In genomic region chr2:60964651-60965513, GRCh38 we compare ENCODE assay signal across 14 cellular contexts. TPM values are rescaled to one million over a fixed set of nuclear protein-coding genes. Genes with fewer than 3 reads are reported as not detected.
A peak's percentile ranks its signal among the peaks of the same experiment; 100 is the strongest.
DNase-seq lines count a peak whose midpoint lies in the region; ATAC-seq and TF ChIP-seq lines count a peak whose summit lies in the region.
"Had no signal": no experiment of that assay in that cellular context is flagged by ENCODE, and none has a peak within 500 bp of the region (broad histone marks: within the 10 kb centered on the region; RNA-seq: fewer than 3 reads in every experiment).

No MANE protein-coding gene starts in this region.

- peaks cover 0 to 4% (median 2%) of the 10 kb centered on the region in 4 donors for H3K36me3 ChIP-seq in liver (ENCODE audit: control insufficient read depth in 4 of 4, insufficient read depth in 3 of 4, low read depth in 1 of 4, low read length in 3 of 4)
- H3K36me3 ChIP-seq: left lung, neural progenitor cell, sigmoid colon, suprapubic skin had no signal

- no peaks in the 10 kb centered on the region for H3K9me3 ChIP-seq in CD4-positive, alpha-beta T cell (ENCODE audit: control insufficient read depth, low read length)
- no peaks in the 10 kb centered on the region for H3K9me3 ChIP-seq in H9 (ENCODE audit: control insufficient read depth, low read depth, low read length)
- H3K9me3 ChIP-seq in liver (ENCODE audit: control insufficient read depth in 4 of 4, low read length in 3 of 4): no peaks in the 10 kb centered on the region
- H3K9me3 ChIP-seq: left lung, sigmoid colon, suprapubic skin had no signal

- H3K36me3 Mint-ChIP-seq in CD4-positive, alpha-beta T cell (ENCODE audit: low read depth): peaks cover 4% of the 10 kb centered on the region
- H3K36me3 Mint-ChIP-seq in H9 (ENCODE audit: insufficient read depth in 1 of 3, low read depth in 3 of 3): no peaks in the 10 kb centered on the region
- peaks cover 38% of the 10 kb centered on the region for H3K36me3 Mint-ChIP-seq in activated CD4-positive, alpha-beta memory T cell treated with anti-CD3 and anti-CD28 coated beads, Interleukin-2, amount 10 ng/mL, durations not matched to agents 7 days and 5 days (ENCODE audit: low read depth)
- H3K36me3 Mint-ChIP-seq: neural progenitor cell had no signal

- TF ChIP-seq RAD21 in liver (IDR thresholded peaks at IDR 0.05): no peak

- H3K56ac ChIP-seq in H9 (ENCODE audit: insufficient read length, low read depth, low read length): no peak overlapping the region

- H2AK5ac ChIP-seq in H9 (ENCODE audit: insufficient read length, low read length): no peak overlapping the region

- no peak for DNase-seq in CD4-positive, alpha-beta T cell
- DNase-seq in H9 (no peak), NCI-H2196 treated with DMSO at 0.1 percent for 48 hours (lab: John Stamatoyannopoulos, UW; ENCODE audit: unreplicated experiment) (no peak), NCI-H774 (lab: John Stamatoyannopoulos, UW) (no peak), left lobe of liver (ENCODE audit: low spot score) (no peak)
- no peak for DNase-seq in activated CD4-positive, alpha-beta memory T cell treated with anti-CD3 and anti-CD28 coated beads, Interleukin-2, amount 10 ng/mL, durations not matched to agents 7 days and 5 days
- DNase-seq: left lung, NCI-H2227 treated with DMSO at 0.1 percent for 48 hours, PC-3, sigmoid colon had no signal

- H3K4me1 Mint-ChIP-seq in CD4-positive, alpha-beta T cell (ENCODE audit: low read depth): peaks cover 58% of the 10 kb centered on the region
- H3K4me1 Mint-ChIP-seq in H9: peaks cover 3 to 9% of the 10 kb centered on the region in 2 experiments; a peak in 3 of 4 replicates
- H3K4me1 Mint-ChIP-seq in activated CD4-positive, alpha-beta memory T cell treated with anti-CD3 and anti-CD28 coated beads, Interleukin-2, amount 10 ng/mL, durations not matched to agents 7 days and 5 days: peaks cover 27% of the 10 kb centered on the region
- H3K4me1 Mint-ChIP-seq: neural progenitor cell had no signal

- H3K4me1 ChIP-seq in H9 (ENCODE audit: insufficient read depth, low read length) (no peaks in the 10 kb centered on the region; the same call in 1 of the 2 replicates), liver (ENCODE audit: control insufficient read depth in 4 of 4, insufficient read depth in 4 of 4, low read length in 3 of 4) (no peaks in the 10 kb centered on the region)
- H3K4me1 ChIP-seq: neural progenitor cell, sigmoid colon had no signal

- no peaks in the 10 kb centered on the region for H3K27me3 Mint-ChIP-seq in CD4-positive, alpha-beta T cell
- H3K27me3 Mint-ChIP-seq in H9 (ENCODE audit: low read depth): no peaks in the 10 kb centered on the region
- no peaks in the 10 kb centered on the region for H3K27me3 Mint-ChIP-seq in activated CD4-positive, alpha-beta memory T cell treated with anti-CD3 and anti-CD28 coated beads, Interleukin-2, amount 10 ng/mL, durations not matched to agents 7 days and 5 days

- H3T11ph ChIP-seq in H9 (ENCODE audit: low read length): no peak overlapping the region

- H3K27ac Mint-ChIP-seq in CD4-positive, alpha-beta T cell: peak overlapping the region; percentile 88
- H3K27ac Mint-ChIP-seq in H9: no peak overlapping the region; a peak in 1 of 7 replicates
- H3K27ac Mint-ChIP-seq in activated CD4-positive, alpha-beta memory T cell treated with anti-CD3 and anti-CD28 coated beads, Interleukin-2, amount 10 ng/mL, durations not matched to agents 7 days and 5 days: peak overlapping the region; percentile 77
- H3K27ac Mint-ChIP-seq: neural progenitor cell had no signal

- WGBS in H9 (ENCODE audit: extremely low coverage, insufficient read length, low lambda C conversion rate): no CpG with 5 or more reads among the region's 7 CpGs
- WGBS in liver: 80% methylated on average over 7 of the region's 7 CpGs

- no peak overlapping the region for H3K4me3 ChIP-seq in liver (ENCODE audit: low read depth in 1 of 3, low read length in 3 of 3)
- H3K4me3 ChIP-seq: left lung, neural progenitor cell, sigmoid colon, suprapubic skin had no signal

- no peak overlapping the region for H2BK120ac ChIP-seq in H9 (ENCODE audit: low read depth, low read length, poor library complexity, severe bottlenecking)

- intact Hi-C loops in CD4-positive, alpha-beta T cell (cut with DNase I, micrococcal nuclease): no loop called here

- peak overlapping the region; percentile 62 for H2AFZ ChIP-seq in H9 (ENCODE audit: low read length)
- H2AFZ ChIP-seq: neural progenitor cell had no signal

- H3K79me1 ChIP-seq in H9 (ENCODE audit: insufficient read depth, low read depth, low read length, poor library complexity, severe bottlenecking): no peaks in the 10 kb centered on the region

- no peaks in the 10 kb centered on the region for H3K23me2 ChIP-seq in H9 (ENCODE audit: insufficient read length, low read depth, low read length, poor library complexity, severe bottlenecking)

- no peak overlapping the region for H4K8ac ChIP-seq in H9 (replicated peaks; ENCODE audit: insufficient read length, low read depth, low read length)

- no peak overlapping the region for H3K18ac ChIP-seq in H9 (ENCODE audit: insufficient read length, low read depth, low read length)

- H3K9ac ChIP-seq in H9 (ENCODE audit: extremely low read depth, insufficient read length, low read length): no peak overlapping the region
- no peak overlapping the region for H3K9ac ChIP-seq in liver (ENCODE audit: low read depth in 1 of 2, low read length in 2 of 2)
- H3K9ac ChIP-seq: neural progenitor cell had no signal

- H3K27ac ChIP-seq in CD4-positive, alpha-beta T cell (ENCODE audit: low read depth, low read length): no peak overlapping the region
- no peak overlapping the region for H3K27ac ChIP-seq in H9 (ENCODE audit: insufficient read length, low read depth, low read length)
- H3K27ac ChIP-seq in liver (ENCODE audit: low read depth in 1 of 2, low read length in 2 of 2): no peak overlapping the region
- H3K27ac ChIP-seq: left lung, neural progenitor cell, sigmoid colon, suprapubic skin had no signal

- H4K91ac ChIP-seq in H9 (ENCODE audit: insufficient read length, low read depth, low read length): no peak overlapping the region

- TF ChIP-seq CTCF in CD4-positive, alpha-beta T cell (IDR thresholded peaks at IDR 0.05): no peak
- no peak for TF ChIP-seq CTCF in H9 (conservative IDR thresholded peaks at IDR 0.05)
- TF ChIP-seq CTCF in liver (IDR thresholded peaks at IDR 0.05; ENCODE audit: low read depth, low read length, missing input control): no peak

- no peaks in the 10 kb centered on the region for H3K79me2 ChIP-seq in H9 (ENCODE audit: insufficient read depth, low read length)

- no peak overlapping the region for H4K5ac ChIP-seq in H9 (ENCODE audit: insufficient read length, low read depth, low read length)

- CTCF ChIA-PET in CD4-positive, alpha-beta T cell (lab: Charles Lee): interaction anchor here (1.0 to 1.8 kb wide), 2 partner anchors 34 to 38 kb away, joined by 3 to 6 read pairs; no protein-coding TSS in a partner anchor
- CTCF ChIA-PET in activated CD4-positive, alpha-beta memory T cell treated with anti-CD3 and anti-CD28 coated beads, Interleukin-2, amount 10 ng/mL, durations not matched to agents 7 days and 5 days (lab: Charles Lee): interaction anchor here (0.7 to 3.0 kb wide), 6 partner anchors 9 to 145 kb away, joined by 3 to 9 read pairs (median 6); no protein-coding TSS in a partner anchor

- no peak overlapping the region for H3K4ac ChIP-seq in H9 (ENCODE audit: low read depth, low read length)

- no peak overlapping the region for H3K4me2 ChIP-seq in H9 (ENCODE audit: insufficient read depth, insufficient read length, low read length)
- H3K4me2 ChIP-seq: neural progenitor cell had no signal

- H3K4me3 Mint-ChIP-seq in CD4-positive, alpha-beta T cell: peak overlapping the region; percentile 52
- no peak overlapping the region for H3K4me3 Mint-ChIP-seq in H9
- no peak overlapping the region for H3K4me3 Mint-ChIP-seq in activated CD4-positive, alpha-beta memory T cell treated with anti-CD3 and anti-CD28 coated beads, Interleukin-2, amount 10 ng/mL, durations not matched to agents 7 days and 5 days
- H3K4me3 Mint-ChIP-seq: neural progenitor cell had no signal

- H2BK20ac ChIP-seq in H9 (ENCODE audit: low read depth, low read length, poor library complexity, severe bottlenecking): no peak overlapping the region

- POLR2A ChIA-PET in CD4-positive, alpha-beta T cell (lab: Charles Lee): interaction anchor here (0.8 to 3.5 kb wide), 8 partner anchors 28 to 213 kb away, joined by 3 to 18 read pairs (median 4); partner anchors contain the start of genes PAPOLG, PEX13 and REL
- POLR2A ChIA-PET in activated CD4-positive, alpha-beta memory T cell treated with anti-CD3 and anti-CD28 coated beads, Interleukin-2, amount 10 ng/mL, durations not matched to agents 7 days and 5 days (lab: Charles Lee): interaction anchor here (0.7 to 3.9 kb wide), 9 partner anchors 12 to 213 kb away, joined by 3 to 25 read pairs (median 3); partner anchors contain the start of genes PAPOLG and REL

- H3K9me3 Mint-ChIP-seq in CD4-positive, alpha-beta T cell: no peaks in the 10 kb centered on the region
- no peaks in the 10 kb centered on the region for H3K9me3 Mint-ChIP-seq in H9
- peaks cover 4% of the 10 kb centered on the region for H3K9me3 Mint-ChIP-seq in activated CD4-positive, alpha-beta memory T cell treated with anti-CD3 and anti-CD28 coated beads, Interleukin-2, amount 10 ng/mL, durations not matched to agents 7 days and 5 days
- H3K9me3 Mint-ChIP-seq: neural progenitor cell had no signal

- ATAC-seq in CD4-positive, alpha-beta T cell (ENCODE audit: poor library complexity): peak; percentile 74
- no peak for ATAC-seq in GM18867 (IDR thresholded peaks at IDR 0.05; ENCODE audit: unreplicated experiment)
- no peak for ATAC-seq in left lobe of liver
- ATAC-seq: left lung, PC-3 had no signal

- H3K14ac ChIP-seq in H9 (ENCODE audit: insufficient read depth, low read length): no peak overlapping the region

- H2BK5ac ChIP-seq in H9 (ENCODE audit: insufficient read length, low read length): no peak overlapping the region

- no peak overlapping the region for H2BK15ac ChIP-seq in H9 (ENCODE audit: low read depth, low read length)

- H2BK12ac ChIP-seq in H9 (ENCODE audit: insufficient read length, low read depth, low read length): no peak overlapping the region

- H4K20me1 ChIP-seq in H9 (ENCODE audit: control insufficient read depth, insufficient read depth, insufficient read length): no peaks in the 10 kb centered on the region

- no peak overlapping the region for H3K23ac ChIP-seq in H9 (ENCODE audit: insufficient read length, low read depth, low read length)

- no peaks in the 10 kb centered on the region for H3K27me3 ChIP-seq in CD4-positive, alpha-beta T cell (ENCODE audit: control insufficient read depth, insufficient read depth, low read length)
- H3K27me3 ChIP-seq in H9 (ENCODE audit: insufficient read depth, low read length): no peaks in the 10 kb centered on the region
- H3K27me3 ChIP-seq in liver (ENCODE audit: control insufficient read depth in 4 of 4, insufficient read depth in 4 of 4, low read length in 3 of 4): no peaks in the 10 kb centered on the region
- H3K27me3 ChIP-seq: left lung, neural progenitor cell, sigmoid colon, suprapubic skin had no signal

RNA-seq across cellular contexts. Expression of gene PEX13, which starts 52.6 kb away (rescaled TPM):
- 10 to 100 TPM in 1 of 2 experiments, 1 to 10 TPM in 1; 8.6 to 12.2 TPM for total RNA-seq in CD4-positive, alpha-beta T cell
- 22.4 TPM in 2 replicates for total RNA-seq in H9 (2021)
- 10 to 100 TPM; 20.3 to 20.6 TPM for total RNA-seq in activated CD4-positive, alpha-beta memory T cell treated with anti-CD3 and anti-CD28 coated beads, Interleukin-2, amount 10 ng/mL, durations not matched to agents 7 days and 5 days
- total RNA-seq in liver: 10 to 100 TPM; 25.1 to 42.8 TPM
- polyA plus RNA-seq in liver: 10 to 100 TPM; 10.6 to 17.9 TPM
- total RNA-seq in left lobe of liver: 22.3 TPM

RNA-seq across cellular contexts. Expression of gene PUS10, which starts 53.2 kb away (rescaled TPM):
- total RNA-seq in CD4-positive, alpha-beta T cell: 1 to 10 TPM; 2.0 to 2.6 TPM
- total RNA-seq in H9 (2021): 2.3 TPM in 2 replicates
- 1 to 10 TPM; 7.3 to 7.5 TPM for total RNA-seq in activated CD4-positive, alpha-beta memory T cell treated with anti-CD3 and anti-CD28 coated beads, Interleukin-2, amount 10 ng/mL, durations not matched to agents 7 days and 5 days
- 10 to 100 TPM in 1 of 2 donors, 1 to 10 TPM in 1; 5.9 to 19.6 TPM for total RNA-seq in liver
- 1 to 10 TPM; 4.3 to 6.8 TPM for polyA plus RNA-seq in liver
- total RNA-seq in left lobe of liver: 9.8 TPM

Comparison
In these comparisons a context has a peak if more than half of its experiments do, and no peak if none do; other contexts are left out.
1. H3K27ac Mint-ChIP-seq: peak in CD4-positive, alpha-beta T cell (single experiment) and activated CD4-positive, alpha-beta memory T cell treated with anti-CD3 and anti-CD28 coated beads, Interleukin-2, amount 10 ng/mL, durations not matched to agents 7 days and 5 days (single experiment); none in H9 (0 of 3).